20 cellular contexts compared by ENCODE assay signal in the genomic region with DNA sequence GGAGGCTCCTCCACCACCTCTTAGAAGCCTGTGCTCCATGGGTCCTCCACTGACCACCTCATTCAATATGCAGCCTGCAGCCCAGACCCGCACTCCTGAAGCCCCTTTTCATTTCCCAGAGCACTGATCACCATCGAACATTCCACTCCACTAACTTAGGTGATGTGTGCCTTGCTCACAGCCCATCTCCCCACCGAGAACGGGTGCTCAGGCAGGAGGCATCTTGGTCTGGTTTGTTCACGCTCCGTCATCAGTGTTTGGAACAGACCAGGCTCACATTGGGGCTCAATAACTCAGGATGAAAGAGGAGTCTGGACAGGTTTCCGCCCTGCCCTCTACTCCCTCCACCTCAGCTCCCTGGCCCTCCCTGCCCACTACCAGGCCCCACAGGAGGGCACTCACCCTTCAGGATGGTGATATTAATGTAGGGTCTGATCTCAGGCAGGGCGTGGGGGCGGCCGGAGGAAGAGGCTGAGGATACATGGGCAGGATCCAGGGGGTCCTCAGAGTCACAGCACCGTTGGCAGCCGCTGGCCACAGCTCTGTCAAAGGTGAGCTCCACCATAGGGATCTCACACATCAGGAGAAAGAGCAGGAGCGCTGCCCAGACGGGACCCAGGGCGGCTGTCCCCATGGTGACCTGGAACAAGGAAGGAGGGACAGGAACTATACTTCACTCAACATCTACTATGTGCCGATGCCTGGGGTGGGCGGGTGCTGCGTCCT. TPM values are rescaled to one million over a fixed set of nuclear protein-coding genes. Genes with fewer than 3 reads are reported as not detected.
DNase-seq lines count a peak whose midpoint lies in the region; ATAC-seq, FAIRE-seq and TF ChIP-seq lines count a peak whose summit lies in the region.
"Had no signal": no experiment of that assay in that cellular context is flagged by ENCODE, and none has a peak within 500 bp of the region (broad histone marks: within the 10 kb centered on the region; RNA-seq: fewer than 3 reads in every experiment).

No MANE protein-coding gene starts in this region.

- H3K79me1 ChIP-seq in H1 (ENCODE audit: low read depth, low read length) (no peaks in the 10 kb centered on the region), trophoblast cell (ENCODE audit: low read length) (peaks cover 29% of the 10 kb centered on the region)

- TF ChIP-seq CTCF in H1 (IDR thresholded peaks at IDR 0.05; ENCODE audit: control extremely low read depth in 1 of 3, insufficient read depth in 1 of 3, low read depth in 1 of 3, low read length in 3 of 3), result no peak

- H2AK5ac ChIP-seq in H1 (ENCODE audit: low read depth, low read length), result no peak overlapping the region
- peak overlapping the region; percentile 55 for H2AK5ac ChIP-seq in trophoblast cell (ENCODE audit: low read length)

- no peak overlapping the region for H3K14ac ChIP-seq in H1 (ENCODE audit: insufficient read length)
- no peak overlapping the region for H3K14ac ChIP-seq in trophoblast cell (ENCODE audit: low read length)

- H2BK5ac ChIP-seq in H1 (ENCODE audit: low read depth, low read length), result no peak overlapping the region; the same call in 1 of the 2 replicates
- no peak overlapping the region for H2BK5ac ChIP-seq in trophoblast cell (ENCODE audit: low read depth, low read length, poor library complexity)

- H2AFZ ChIP-seq in H1 (ENCODE audit: low read length), result no peak overlapping the region
- H2AFZ ChIP-seq in trophoblast cell (ENCODE audit: insufficient read depth, low read length, poor library complexity), result no peak overlapping the region

- H3K27ac Mint-ChIP-seq in T-helper 2 cell treated with Interferon-gamma antibody and Interleukin-4, amounts not matched to agents 5 μg/mL and 100 μg/mL, for 36 hours, result peak overlapping the region; percentile 22
- H3K27ac Mint-ChIP-seq: activated CD4-positive, alpha-beta memory T cell treated with anti-CD3 and anti-CD28 coated beads, Interleukin-2, amount 10 ng/mL, durations not matched to agents 7 days and 5 days; H9; progenitor cell of endocrine pancreas; stimulated activated naive CD8-positive, alpha-beta T cell treated with anti-CD3 and anti-CD28 coated beads, Interleukin-15, Interleukin-2, amounts not matched to agents 100 ng/mL and 50 ng/mL, for 24 hours had no signal

- H3K9me3 ChIP-seq in H1 (ENCODE audit: insufficient read depth in 2 of 2, low read depth in 1 of 2, low read length in 1 of 2) (no peaks in the 10 kb centered on the region), trophoblast cell (ENCODE audit: insufficient read depth, low read depth, low read length) (no peaks in the 10 kb centered on the region)

- H4K5ac ChIP-seq in H1 (ENCODE audit: insufficient read length, low read depth, low read length), result no peak overlapping the region

- H4K8ac ChIP-seq in H1 (ENCODE audit: extremely low read depth, insufficient read depth, low read length) (no peak overlapping the region), trophoblast cell (ENCODE audit: low read depth, low read length) (no peak overlapping the region)

- POLR2A ChIA-PET in H1 (lab: Charles Lee; ENCODE audit: partially characterized antibody), result no interaction called here

- no peak for TF ChIP-seq EP300 in H1 (IDR thresholded peaks at IDR 0.05; ENCODE audit: borderline replicate concordance in 1 of 2, low read depth in 2 of 2, low read length in 2 of 2)

- H3K79me2 ChIP-seq in H1 (ENCODE audit: control insufficient read depth in 1 of 2, insufficient read depth in 2 of 2, low read length in 2 of 2), result no peaks in the 10 kb centered on the region
- peaks cover 6% of the 10 kb centered on the region for H3K79me2 ChIP-seq in trophoblast cell (ENCODE audit: control insufficient read depth, insufficient read depth, low read length, poor library complexity)

- no peak overlapping the region for H3K4me3 Mint-ChIP-seq in T-helper 2 cell treated with Interferon-gamma antibody and Interleukin-4, amounts not matched to agents 5 μg/mL and 100 μg/mL, for 36 hours
- H3K4me3 Mint-ChIP-seq: activated CD4-positive, alpha-beta memory T cell treated with anti-CD3 and anti-CD28 coated beads, Interleukin-2, amount 10 ng/mL, durations not matched to agents 7 days and 5 days; H9; stimulated activated naive CD8-positive, alpha-beta T cell treated with anti-CD3 and anti-CD28 coated beads, Interleukin-15, Interleukin-2, amounts not matched to agents 100 ng/mL and 50 ng/mL, for 24 hours had no signal

- H4K20me1 ChIP-seq in H1 (replicated peaks in 1 of 2; ENCODE audit: control insufficient read depth in 1 of 2, insufficient read depth in 2 of 2, low read length in 2 of 2), result no peaks in the 10 kb centered on the region

- no peak for TF ChIP-seq RAD21 in H1 (IDR thresholded peaks at IDR 0.05 in 1 of 2, conservative IDR thresholded peaks at IDR 0.05 in 1 of 2; ENCODE audit: low read depth in 2 of 2, low read length in 2 of 2)

- FAIRE-seq in H1 (lab: Jason Lieb, UNC) (no peak), GM12891 (lab: Jason Lieb, UNC) (no peak)
- FAIRE-seq: endometrium had no signal

- CTCF ChIA-PET in H1 (lab: Charles Lee; ENCODE audit: partially characterized antibody), result interaction anchor here (0.8 to 5.8 kb wide), 5 partner anchors 9 to 76 kb away, joined by 3 to 29 read pairs (median 8); no protein-coding TSS in a partner anchor

- H3K23ac ChIP-seq in H1 (ENCODE audit: insufficient read length) (no peak overlapping the region), trophoblast cell (ENCODE audit: low read length) (no peak overlapping the region)

- H2BK20ac ChIP-seq in H1 (ENCODE audit: low read length), result no peak overlapping the region

- no peaks in the 10 kb centered on the region for H3K27me3 Mint-ChIP-seq in T-helper 2 cell treated with Interferon-gamma antibody and Interleukin-4, amounts not matched to agents 5 μg/mL and 100 μg/mL, for 36 hours (ENCODE audit: low read depth)
- H3K27me3 Mint-ChIP-seq: activated CD4-positive, alpha-beta memory T cell treated with anti-CD3 and anti-CD28 coated beads, Interleukin-2, amount 10 ng/mL, durations not matched to agents 7 days and 5 days; stimulated activated naive CD8-positive, alpha-beta T cell treated with anti-CD3 and anti-CD28 coated beads, Interleukin-15, Interleukin-2, amounts not matched to agents 100 ng/mL and 50 ng/mL, for 24 hours had no signal

- no peak overlapping the region for H3K56ac ChIP-seq in H1 (replicated peaks; ENCODE audit: insufficient read length, low read depth, low read length)

- no peak overlapping the region for H2BK12ac ChIP-seq in H1 (ENCODE audit: low read depth, low read length)
- peak overlapping the region; percentile 25 for H2BK12ac ChIP-seq in trophoblast cell (ENCODE audit: low read length)

- 0 out of 2 replicates have a peak overlapping the region, but pooled peaks have one; percentile 1 for H2BK15ac ChIP-seq in H1 (ENCODE audit: low read length)

- H3K4me3 ChIP-seq in H1 (ENCODE audit: extremely low read depth in 1 of 4, insufficient read depth in 2 of 4, low read depth in 3 of 4, low read length in 4 of 4), result no peak overlapping the region
- H3K4me3 ChIP-seq in trophoblast cell (ENCODE audit: low read depth, low read length), result no peak overlapping the region

- ATAC-seq in GM19452 (IDR thresholded peaks at IDR 0.05; ENCODE audit: unreplicated experiment), result no peak

- H3K27me3 ChIP-seq in H1 (replicated peaks in 1 of 4; ENCODE audit: control insufficient read depth in 3 of 4, extremely low read depth in 1 of 4, insufficient read depth in 3 of 4, low read length in 3 of 4) (no peaks in the 10 kb centered on the region), trophoblast cell (ENCODE audit: insufficient read depth, low read length) (no peaks in the 10 kb centered on the region)

- TF ChIP-seq POLR2A in H1 (IDR thresholded peaks at IDR 0.05; ENCODE audit: control extremely low read depth in 1 of 2, low read depth in 2 of 2, low read length in 2 of 2) (no peak), GM12891 (IDR thresholded peaks at IDR 0.05; ENCODE audit: low read depth, low read length) (no peak)

- WGBS in H1 (ENCODE audit: extremely low coverage in 1 of 2, insufficient coverage in 1 of 2, insufficient read length in 1 of 2, insufficient replicate concordance in 2 of 2, low coverage in 1 of 2, low lambda C conversion rate in 2 of 2, missing lambda C conversion rate in 1 of 2), 2 experiments, result 89% methylated on average over 13 of the region's 18 CpGs; no CpG with 5 or more reads in 1 of the 2 experiments
- WGBS in trophoblast cell (ENCODE audit: extremely low coverage, insufficient coverage, insufficient read length), result no CpG with 5 or more reads among the region's 18 CpGs

- DNase-seq in T-helper 2 cell treated with Interferon-gamma antibody and Interleukin-4, amounts not matched to agents 5 μg/mL and 100 μg/mL, for 36 hours (ENCODE audit: low spot score), result no peak
- DNase-seq in T-helper 2 cell, result no peak
- no peak for DNase-seq in H1 (ENCODE audit: low read depth in 1 of 2, low spot score in 2 of 2)
- DNase-seq in trophoblast cell, result peak in 1 of 2 donors; percentile 13
- no peak for DNase-seq in GM12891 (ENCODE audit: insufficient read length, low spot score)
- DNase-seq: activated CD4-positive, alpha-beta memory T cell treated with anti-CD3 and anti-CD28 coated beads, Interleukin-2, amount 10 ng/mL, durations not matched to agents 7 days and 5 days; amygdala; DMS153; H9; NCI-H1436; NCI-H82 had no signal

- no peak overlapping the region for H4K12ac ChIP-seq in trophoblast cell (ENCODE audit: low read depth, low read length)

- peaks cover 7 to 23% (median 15%) of the 10 kb centered on the region in 4 experiments for H3K4me1 ChIP-seq in H1 (replicated peaks in 1 of 4; ENCODE audit: control insufficient read depth in 3 of 4, insufficient read depth in 4 of 4, low read length in 3 of 4)
- peaks cover 36 to 38% of the 10 kb centered on the region in 2 experiments for H3K4me1 ChIP-seq in trophoblast cell (ENCODE audit: control insufficient read depth in 1 of 2, insufficient read depth in 2 of 2, low read length in 2 of 2)

- peaks cover 42% of the 10 kb centered on the region for H3K4me1 Mint-ChIP-seq in T-helper 2 cell treated with Interferon-gamma antibody and Interleukin-4, amounts not matched to agents 5 μg/mL and 100 μg/mL, for 36 hours (ENCODE audit: low read depth)

- H3K23me2 ChIP-seq in H1 (ENCODE audit: low read depth, low read length), result peaks cover 3% of the 10 kb centered on the region; the same call in 1 of the 2 replicates

- H2BK120ac ChIP-seq in H1 (replicated peaks; ENCODE audit: low read depth, low read length), result no peak overlapping the region
- H2BK120ac ChIP-seq in trophoblast cell (ENCODE audit: insufficient read depth, low read length, poor library complexity), result peak overlapping the region; percentile 18

- H3K4me2 ChIP-seq in H1 (ENCODE audit: insufficient read depth in 1 of 2, low read depth in 2 of 2, low read length in 2 of 2) (no peak overlapping the region), trophoblast cell (ENCODE audit: low read length) (no peak overlapping the region)

- H3K27ac ChIP-seq in H1 (ENCODE audit: low read depth, low read length), result no peak overlapping the region
- no peak overlapping the region for H3K27ac ChIP-seq in trophoblast cell (ENCODE audit: low read depth, low read length)
- H3K27ac ChIP-seq: 22Rv1 had no signal

- H3K9ac ChIP-seq in H1 (replicated peaks in 1 of 4; ENCODE audit: extremely low read depth in 1 of 4, low read depth in 3 of 4, low read length in 3 of 4), result no peak overlapping the region
- no peak overlapping the region for H3K9ac ChIP-seq in trophoblast cell (ENCODE audit: low read length)

- no peaks in the 10 kb centered on the region for H3K9me3 Mint-ChIP-seq in T-helper 2 cell treated with Interferon-gamma antibody and Interleukin-4, amounts not matched to agents 5 μg/mL and 100 μg/mL, for 36 hours
- H3K9me3 Mint-ChIP-seq: activated CD4-positive, alpha-beta memory T cell treated with anti-CD3 and anti-CD28 coated beads, Interleukin-2, amount 10 ng/mL, durations not matched to agents 7 days and 5 days; H9; stimulated activated naive CD8-positive, alpha-beta T cell treated with anti-CD3 and anti-CD28 coated beads, Interleukin-15, Interleukin-2, amounts not matched to agents 100 ng/mL and 50 ng/mL, for 24 hours had no signal

- H3K36me3 ChIP-seq in H1 (ENCODE audit: control insufficient read depth in 2 of 4, insufficient read depth in 4 of 4, low read length in 3 of 4), result no peaks in the 10 kb centered on the region
- H3K36me3 ChIP-seq in trophoblast cell (ENCODE audit: control insufficient read depth in 1 of 2, insufficient read depth in 2 of 2, low read length in 2 of 2), result peaks cover 26 to 33% of the 10 kb centered on the region in 2 experiments

- H3K36me3 Mint-ChIP-seq in T-helper 2 cell treated with Interferon-gamma antibody and Interleukin-4, amounts not matched to agents 5 μg/mL and 100 μg/mL, for 36 hours (ENCODE audit: low read depth), result peaks cover 4% of the 10 kb centered on the region

- H3K4ac ChIP-seq in H1 (replicated peaks; ENCODE audit: insufficient read length, low read depth, low read length) (no peak overlapping the region), trophoblast cell (ENCODE audit: low read depth, low read length) (no peak overlapping the region)

- H3K18ac ChIP-seq in H1 (ENCODE audit: extremely low read depth, low read length), result no peak overlapping the region
- peak overlapping the region; percentile 19 for H3K18ac ChIP-seq in trophoblast cell (ENCODE audit: low read length)

- H4K91ac ChIP-seq in H1 (replicated peaks; ENCODE audit: insufficient read length, low read length), result peak overlapping the region; percentile 13
- peak overlapping the region; percentile 16 for H4K91ac ChIP-seq in trophoblast cell (ENCODE audit: low read depth, low read length)

RNA-seq across cellular contexts. Expression of a gene that starts 3.1 kb away (rescaled TPM):
- 3.1 and 4.6 TPM in 2 replicates for total RNA-seq in H1 (2021; fragmentation: NEBNext Ultra II Directional; extraction: Animal tissue kit (Norgen Biotek cat#: 25700))
- polyA plus RNA-seq in H1 (2011; rRNA removed), result 5.9 and 6.5 TPM in 2 replicates
- polyA plus RNA-seq in H1 (2011; cell fraction: cytosol; rRNA removed), result 5.7 TPM
- 17.9 TPM for polyA plus RNA-seq in H1 (2011; cell fraction: nucleus; rRNA removed)
- 4.9 to 6.3 TPM (median 5.5 TPM) in 4 replicates for polyA plus RNA-seq in H1 (2012, experiment 1 of 2)
- polyA plus RNA-seq in H1 (2012, experiment 2 of 2), result 2.6 TPM
- 5.6 TPM for polyA plus RNA-seq in H1 (2013, experiment 1 of 2)
- 6.5 TPM for polyA plus RNA-seq in H1 (2013, experiment 2 of 2)
- polyA minus RNA-seq in H1 (2011; rRNA and poly(A)+ RNA removed), result 5.3 and 5.7 TPM in 2 replicates
- 2.9 TPM for polyA minus RNA-seq in H1 (2011; cell fraction: cytosol; rRNA and poly(A)+ RNA removed)
- 11.6 TPM for polyA minus RNA-seq in H1 (2011; cell fraction: nucleus; rRNA and poly(A)+ RNA removed)
- 64.9 and 67.2 TPM in 2 replicates for polyA plus RNA-seq in trophoblast cell (2013)
- 2.6 TPM for polyA plus RNA-seq in GM12891 (2012; ENCODE audit: low read depth, missing spikeins)

RNA-seq across cellular contexts. Expression of a gene that starts 27.3 kb away (rescaled TPM):
- 0.22 and 0.54 TPM in 2 replicates for total RNA-seq in H1 (2021; fragmentation: NEBNext Ultra II Directional; extraction: Animal tissue kit (Norgen Biotek cat#: 25700))
- polyA plus RNA-seq in H1 (2011; rRNA removed), result 0.61 and 0.77 TPM in 2 replicates
- 0.54 TPM for polyA plus RNA-seq in H1 (2011; cell fraction: cytosol; rRNA removed)
- 0.53 TPM for polyA plus RNA-seq in H1 (2011; cell fraction: nucleus; rRNA removed)
- polyA plus RNA-seq in H1 (2012, experiment 1 of 2), result 0.47 to 1.0 TPM (median 0.80 TPM) in 4 replicates
- 0.73 TPM for polyA plus RNA-seq in H1 (2012, experiment 2 of 2)
- 0.14 TPM for polyA plus RNA-seq in H1 (2013, experiment 1 of 2)
- polyA plus RNA-seq in H1 (2013, experiment 2 of 2), result 0.17 TPM
- polyA minus RNA-seq in H1 (2011; rRNA and poly(A)+ RNA removed), result 0.35 and 1.2 TPM in 2 replicates
- 0.73 TPM for polyA minus RNA-seq in H1 (2011; cell fraction: cytosol; rRNA and poly(A)+ RNA removed)
- 0.50 TPM for polyA minus RNA-seq in H1 (2011; cell fraction: nucleus; rRNA and poly(A)+ RNA removed)
- polyA plus RNA-seq in trophoblast cell (2013), result not detected in 2 replicates
- polyA plus RNA-seq in GM12891 (2012; ENCODE audit: low read depth, missing spikeins), result 3.7 TPM
- total RNA-seq: left lobe of liver, LHCN-M2, urinary bladder had no signal
- polyA plus RNA-seq: BJ, urinary bladder had no signal

RNA-seq across cellular contexts. Expression of a gene that starts 35.3 kb away (rescaled TPM):
- total RNA-seq in H1 (2021; fragmentation: NEBNext Ultra II Directional; extraction: Animal tissue kit (Norgen Biotek cat#: 25700)), result 0.67 and 1.3 TPM in 2 replicates
- polyA plus RNA-seq in H1 (2011; rRNA removed), result 0.67 and 1.1 TPM in 2 replicates
- polyA plus RNA-seq in H1 (2011; cell fraction: cytosol; rRNA removed), result 0.48 TPM
- 0.96 TPM for polyA plus RNA-seq in H1 (2011; cell fraction: nucleus; rRNA removed)
- polyA plus RNA-seq in H1 (2012, experiment 1 of 2), result 0.55 to 0.76 TPM (median 0.72 TPM) in 4 replicates
- 0.80 TPM for polyA plus RNA-seq in H1 (2012, experiment 2 of 2)
- 1.6 TPM for polyA plus RNA-seq in H1 (2013, experiment 1 of 2)
- polyA plus RNA-seq in H1 (2013, experiment 2 of 2), result 1.6 TPM
- polyA minus RNA-seq in H1 (2011; rRNA and poly(A)+ RNA removed), result 0.85 and 1.0 TPM in 2 replicates
- 1.0 TPM for polyA minus RNA-seq in H1 (2011; cell fraction: cytosol; rRNA and poly(A)+ RNA removed)
- polyA minus RNA-seq in H1 (2011; cell fraction: nucleus; rRNA and poly(A)+ RNA removed), result 0.60 TPM
- 6.6 and 6.7 TPM in 2 replicates for polyA plus RNA-seq in trophoblast cell (2013)
- 44.7 TPM for polyA plus RNA-seq in GM12891 (2012; ENCODE audit: low read depth, missing spikeins)
- total RNA-seq: LHCN-M2, progenitor cell of endocrine pancreas had no signal

RNA-seq across cellular contexts. Expression of a gene that starts 59.1 kb away (rescaled TPM):
- total RNA-seq in H1 (2021; fragmentation: NEBNext Ultra II Directional; extraction: Animal tissue kit (Norgen Biotek cat#: 25700)), result 2.1 and 2.3 TPM in 2 replicates
- 4.3 and 6.1 TPM in 2 replicates for polyA plus RNA-seq in H1 (2011; rRNA removed)
- polyA plus RNA-seq in H1 (2011; cell fraction: cytosol; rRNA removed), result 1.5 TPM
- polyA plus RNA-seq in H1 (2011; cell fraction: nucleus; rRNA removed), result 6.4 TPM
- 1.6 to 3.7 TPM (median 2.8 TPM) in 4 replicates for polyA plus RNA-seq in H1 (2012, experiment 1 of 2)
- 1.8 TPM for polyA plus RNA-seq in H1 (2012, experiment 2 of 2)
- 4.4 TPM for polyA plus RNA-seq in H1 (2013, experiment 1 of 2)
- polyA plus RNA-seq in H1 (2013, experiment 2 of 2), result 4.1 TPM
- polyA minus RNA-seq in H1 (2011; rRNA and poly(A)+ RNA removed), result 1.7 and 2.9 TPM in 2 replicates
- polyA minus RNA-seq in H1 (2011; cell fraction: cytosol; rRNA and poly(A)+ RNA removed), result 3.2 TPM
- polyA minus RNA-seq in H1 (2011; cell fraction: nucleus; rRNA and poly(A)+ RNA removed), result 3.7 TPM
- polyA plus RNA-seq in trophoblast cell (2013), result 1.9 and 2.5 TPM in 2 replicates
- polyA plus RNA-seq in GM12891 (2012; ENCODE audit: low read depth, missing spikeins), result 448 TPM
